ENCODE assay signal across 8 cellular contexts in the genomic region with DNA sequence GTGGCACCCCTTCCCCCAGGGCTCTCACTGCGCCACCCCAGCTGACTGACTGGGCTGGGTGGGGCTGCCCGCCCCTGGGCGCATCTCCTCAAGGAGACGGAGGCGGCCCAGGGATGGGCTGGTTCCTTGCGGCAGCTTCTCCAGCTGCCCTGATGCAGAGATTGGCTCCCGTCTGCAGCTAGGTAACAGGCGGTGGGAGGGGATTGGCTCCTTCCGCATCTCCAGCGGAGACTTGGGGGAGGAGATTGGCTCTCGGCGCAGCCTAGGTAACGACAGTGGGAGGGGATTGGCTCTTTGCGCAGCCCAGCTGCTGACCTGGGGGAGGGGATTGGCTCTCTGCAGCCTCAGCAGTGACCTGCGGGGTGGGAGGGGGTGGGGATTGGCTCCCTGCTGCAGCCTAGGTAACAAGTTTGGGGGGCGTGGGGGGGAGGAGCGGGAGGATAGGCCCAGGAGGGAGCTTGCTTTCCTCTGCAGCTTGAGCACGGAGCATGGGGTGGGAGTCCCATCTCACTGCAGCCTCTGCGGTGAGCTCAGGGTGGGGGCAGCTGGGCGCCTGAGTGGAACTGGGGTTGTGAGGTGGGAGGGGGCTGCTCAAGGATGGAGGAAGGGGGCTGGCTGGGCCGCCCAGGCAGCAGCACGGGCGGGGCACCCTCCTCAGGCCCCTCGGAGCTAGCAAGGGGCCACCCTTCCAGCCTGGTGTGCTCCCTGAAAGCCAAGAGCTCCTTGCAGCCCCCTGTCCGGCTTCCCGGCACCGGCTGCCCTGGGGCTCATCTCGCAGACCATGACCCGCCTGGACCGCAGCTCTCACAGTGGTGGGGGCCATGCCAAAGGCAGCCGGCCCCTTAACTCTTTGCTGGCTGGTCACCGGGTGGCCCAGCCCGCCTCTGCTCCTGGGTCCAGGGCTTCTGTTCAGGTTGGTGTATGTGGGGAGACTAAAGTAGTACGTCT. TPM values are rescaled to one million over a fixed set of nuclear protein-coding genes. Genes with fewer than 3 reads are reported as not detected.
DNase-seq lines count a peak whose midpoint lies in the region; ATAC-seq, FAIRE-seq and TF ChIP-seq lines count a peak whose summit lies in the region.

No MANE protein-coding gene starts in this region.

- H3K27me3 ChIP-seq in adipocyte (replicated peaks; ENCODE audit: control insufficient read depth, insufficient read depth, low read length) (no peaks in the 10 kb centered on the region), right atrium auricular region (no peaks in the 10 kb centered on the region)

- H3K27ac ChIP-seq in right atrium auricular region, result peak overlapping the region; percentile 98 to 99

- H3K9me3 ChIP-seq in adipocyte (ENCODE audit: control insufficient read depth, low read length), result no peaks in the 10 kb centered on the region
- H3K9me3 ChIP-seq in right atrium auricular region, result no peaks in the 10 kb centered on the region

- H3K4me3 ChIP-seq in adipocyte (ENCODE audit: low read length), result peak overlapping the region; percentile 99
- H3K4me3 ChIP-seq in right atrium auricular region, result peak overlapping the region; percentile 28 to 82

- peak in 10 of 14 donors; percentile 27 to 86 (median 58) for DNase-seq in C1 segment of cervical spinal cord (lab: John Stamatoyannopoulos, UW)
- DNase-seq in NCI-H1417 (lab: John Stamatoyannopoulos, UW), result peak; percentile 91 to 97 (median 94)
- peak; percentile 61 for DNase-seq in adipocyte (ENCODE audit: low read depth)
- no peak for DNase-seq in right atrium auricular region (ENCODE audit: low spot score)
- DNase-seq in posterior vena cava (ENCODE audit: low spot score), result peak; percentile 72
- no peak for DNase-seq in GM12891 (ENCODE audit: insufficient read length, low spot score)

- intact Hi-C loops in posterior vena cava (cut with DNase I), result no loop called here

- TF ChIP-seq CTCF in right atrium auricular region (IDR thresholded peaks at IDR 0.05), result no peak

- TF ChIP-seq POLR2A in GM12891 (IDR thresholded peaks at IDR 0.05; ENCODE audit: low read depth, low read length), result no peak

- H3K9ac ChIP-seq in adipocyte (ENCODE audit: low read length), result peak overlapping the region; percentile 99

- H3K4me1 ChIP-seq in adipocyte (ENCODE audit: control insufficient read depth, insufficient read depth, low read length) (peaks cover 59% of the 10 kb centered on the region), right atrium auricular region (peaks cover 0 to 93% of the 10 kb centered on the region in 2 donors)

- no peak for ATAC-seq in GM21717 (IDR thresholded peaks at IDR 0.05; ENCODE audit: unreplicated experiment)
- no peak for ATAC-seq in HG03439 (IDR thresholded peaks at IDR 0.05; ENCODE audit: unreplicated experiment)

- no peak for FAIRE-seq in GM12891 (lab: Jason Lieb, UNC)

- H3K36me3 ChIP-seq in adipocyte (ENCODE audit: control insufficient read depth, insufficient read depth, low read length, severe bottlenecking), result peaks cover 43% of the 10 kb centered on the region
- peaks cover 42% of the 10 kb centered on the region for H3K36me3 ChIP-seq in right atrium auricular region

TF ChIP-seq in GM12891, 5 proteins besides CTCF, POLR2A, EP300 and RAD21:
- TF ChIP-seq SPI1 (IDR thresholded peaks at IDR 0.05; ENCODE audit: low read depth, low read length) (no peak), TAF1 (IDR thresholded peaks at IDR 0.05; ENCODE audit: low read depth, low read length) (no peak), POLR2AphosphoS5 (IDR thresholded peaks at IDR 0.05; ENCODE audit: low read depth, low read length) (no peak), POU2F2 (IDR thresholded peaks at IDR 0.05; ENCODE audit: low read depth, low read length) (no peak), PAX5 (IDR thresholded peaks at IDR 0.05; ENCODE audit: insufficient read depth, low read length, severe bottlenecking) (no peak)

RNA-seq across cellular contexts. Expression of a gene that starts 6.4 kb away (rescaled TPM):
- 100 to 1,000 TPM; 271 to 418 TPM for total RNA-seq in right atrium auricular region
- total RNA-seq in posterior vena cava, result 100 to 1,000 TPM; 255 to 263 TPM
- polyA plus RNA-seq in GM12891 (2012; ENCODE audit: low read depth, missing spikeins), result 49.2 TPM

RNA-seq across cellular contexts. Expression of a gene that starts 16.9 kb away (rescaled TPM):
- total RNA-seq in right atrium auricular region (10 to 100 TPM; 43.5 to 48.1 TPM), posterior vena cava (100 to 1,000 TPM in 1 of 2 donors, 10 to 100 TPM in 1; 75.0 to 136 TPM)
- 3.1 TPM for polyA plus RNA-seq in GM12891 (2012; ENCODE audit: low read depth, missing spikeins)

RNA-seq across cellular contexts. Expression of a gene that starts 46.8 kb away (rescaled TPM):
- total RNA-seq in right atrium auricular region, result 10 to 100 TPM; 18.3 to 22.1 TPM
- 10 to 100 TPM; 38.7 to 46.1 TPM for total RNA-seq in posterior vena cava
- 57.5 TPM for polyA plus RNA-seq in GM12891 (2012; ENCODE audit: low read depth, missing spikeins)

RNA-seq across cellular contexts. Expression of a gene that starts 53.1 kb away (rescaled TPM):
- total RNA-seq in right atrium auricular region, result 1 to 10 TPM; 5.4 to 9.3 TPM
- total RNA-seq in posterior vena cava, result 10 to 100 TPM; 18.8 to 22.3 TPM
- polyA plus RNA-seq in GM12891 (2012; ENCODE audit: low read depth, missing spikeins), result 67.6 TPM

Comparison
In these comparisons a context has a peak if more than half of its experiments do, and no peak if none do; other contexts are left out.
1. DNase-seq: peak in C1 segment of cervical spinal cord (10 of 14), NCI-H1417 (3 of 3), adipocyte (single experiment) and posterior vena cava (single experiment); none in right atrium auricular region (single experiment) and GM12891 (single experiment).